ENCODE assay signal across 21 cellular contexts in genomic region chr14:88631091-88631490, GRCh38.
"Had no signal": no experiment of that assay in that cellular context is flagged by ENCODE, and none has a peak within 500 bp of the region (broad histone marks: within the 10 kb centered on the region; RNA-seq: fewer than 3 reads in every experiment).

No MANE protein-coding gene starts in this region.

- H3K27me3 ChIP-seq: ascending aorta, cardiac muscle cell, MG63, SJCRH30 had no signal

- H3K9me3 ChIP-seq: ascending aorta, MG63, SJCRH30 had no signal

- DNase-seq: activated CD4-positive, alpha-beta T cell treated with anti-CD3 and anti-CD28 coated beads for 48 hours; activated CD4-positive, alpha-beta T cell treated with anti-CD3 and anti-CD28 coated beads, Interleukin-2, amount 50 U/mL, for 4 hours; activated CD8-positive, alpha-beta memory T cell treated with anti-CD3 and anti-CD28 coated beads, Interleukin-2, amount 50 U/mL, for 48 hours; activated CD8-positive, alpha-beta T cell treated with anti-CD3 and anti-CD28 coated beads, Interleukin-2, amount 10 ng/mL, durations not matched to agents 7 days and 5 days; activated T-cell treated with anti-CD3 and anti-CD28 coated beads, Interleukin-2, amount 50 U/mL, for 1 hour; MG63; MV-4-11; NCI-H1092 treated with DMSO at 0.1 percent for 48 hours; NCI-H1417 treated with DMSO at 0.1 percent for 48 hours; NCI-H1694; NCI-H2029; NCI-H345; NCI-H510A; NCI-H526 treated with DMSO at 0.1 percent for 48 hours; OCI-M1; Right ventricle myocardium superior; SJCRH30; SW 1271 had no signal

- H3K4me3 ChIP-seq: ascending aorta, cardiac muscle cell, MG63, SJCRH30 had no signal

- H3K36me3 ChIP-seq: ascending aorta, cardiac muscle cell, MG63, SJCRH30 had no signal

- H3K4me1 ChIP-seq: ascending aorta, SJCRH30 had no signal

- H3K27ac ChIP-seq: ascending aorta, cardiac muscle cell, RWPE1, SJCRH30 had no signal
